ENCODE assay signal across 27 cellular contexts in genomic region chr5:109364977-109365376, GRCh38.
"Had no signal": no experiment of that assay in that cellular context is flagged by ENCODE, and none has a peak within 500 bp of the region (broad histone marks: within the 10 kb centered on the region; RNA-seq: fewer than 3 reads in every experiment).

No MANE protein-coding gene starts in this region.

- H3K4me3 ChIP-seq: hepatocyte, left ventricle myocardium inferior, lung, neural progenitor cell, right atrium auricular region, right lobe of liver, smooth muscle cell, stomach, testis, thyroid gland, transverse colon, upper lobe of left lung had no signal

- DNase-seq: islet precursor cell; left ventricle myocardium inferior; mesendoderm; naive B cell; natural killer cell; nephron progenitor cell; occipital lobe; right lobe of liver; stimulated activated CD4-positive, alpha-beta T cell treated with anti-CD3 and anti-CD28 coated beads, Interleukin-1b, Interleukin-23, amount 100 ng/mL, for 48 hours; stimulated activated CD4-positive, alpha-beta T cell treated with anti-CD3 and anti-CD28 coated beads, Interleukin-2, amount 100 ng/mL, for 48 hours; stimulated activated CD4-positive, alpha-beta T cell treated with anti-CD3 and anti-CD28 coated beads, Interleukin-4, amount 100 ng/mL, for 4 hours; stimulated activated CD8-positive, alpha-beta memory T cell treated with anti-CD3 and anti-CD28 coated beads, Interleukin-4, amount 100 ng/mL, for 48 hours; stimulated activated naive B cell treated with anti-CD40 and anti-IgM and Interleukin-4, amounts not matched to agents 10 μg/mL and 1 μg/mL and 100 μg/mL, for 72 hours; stimulated activated naive CD8-positive, alpha-beta T cell treated with anti-CD3 and anti-CD28 coated beads, Interleukin-15, Interleukin-2, amounts not matched to agents 100 U/mL and 50 U/mL, for 24 hours; stomach; testis; thyroid gland; transverse colon; upper lobe of left lung had no signal

- H3K9me3 ChIP-seq: neutrophil, testis, thyroid gland, transverse colon had no signal

- H3K9ac ChIP-seq: neural progenitor cell had no signal

- H2AFZ ChIP-seq: hepatocyte, neural progenitor cell had no signal

- H3K27me3 Mint-ChIP-seq: naive B cell; progenitor cell of endocrine pancreas; stimulated activated naive B cell treated with anti-CD40 and anti-IgM and Interleukin-4, amounts not matched to agents 10 μg/mL and 1 μg/mL and 100 μg/mL, for 72 hours had no signal

- H3K9me3 Mint-ChIP-seq: natural killer cell; stimulated activated naive B cell treated with anti-CD40 and anti-IgM and Interleukin-4, amounts not matched to agents 10 μg/mL and 1 μg/mL and 100 μg/mL, for 72 hours had no signal

- H3K4me3 Mint-ChIP-seq: mesothelial cell of epicardium; naive B cell; natural killer cell; nephron progenitor cell; neural progenitor cell; stimulated activated naive B cell treated with anti-CD40 and anti-IgM and Interleukin-4, amounts not matched to agents 10 μg/mL and 1 μg/mL and 100 μg/mL, for 72 hours had no signal

- H3K27ac Mint-ChIP-seq: mesothelial cell of epicardium; natural killer cell; nephron progenitor cell; neural progenitor cell; progenitor cell of endocrine pancreas; stimulated activated naive B cell treated with anti-CD40 and anti-IgM and Interleukin-4, amounts not matched to agents 10 μg/mL and 1 μg/mL and 100 μg/mL, for 72 hours had no signal

- ATAC-seq: natural killer cell; right lobe of liver; stimulated activated naive B cell treated with anti-CD40 and anti-IgM and Interleukin-4, amounts not matched to agents 10 μg/mL and 1 μg/mL and 100 μg/mL, for 72 hours; stimulated activated naive CD8-positive, alpha-beta T cell treated with anti-CD3 and anti-CD28 coated beads, Interleukin-15, Interleukin-2, amounts not matched to agents 100 U/mL and 50 U/mL, for 24 hours had no signal

- H3K4me1 Mint-ChIP-seq: mesothelial cell of epicardium, nephron progenitor cell, neural progenitor cell had no signal

- H3K27me3 ChIP-seq: hepatocyte, neural progenitor cell, neutrophil, right atrium auricular region, right lobe of liver, stomach, testis, thyroid gland, transverse colon, upper lobe of left lung had no signal

- H3K4me2 ChIP-seq: hepatocyte, neural progenitor cell, smooth muscle cell had no signal

- H3K27ac ChIP-seq: hepatocyte, left ventricle myocardium inferior, neural progenitor cell, neutrophil, right atrium auricular region, right lobe of liver, stomach, testis, thyroid gland, transverse colon, upper lobe of left lung had no signal

- H3K4me1 ChIP-seq: neural progenitor cell, right atrium auricular region, right lobe of liver, testis, thyroid gland, upper lobe of left lung had no signal
